Comparison of ENCODE assay signal across 8 cellular contexts in genomic region chr22:50562523-50563409, GRCh38. TPM values are rescaled to one million over a fixed set of nuclear protein-coding genes. Genes with fewer than 3 reads are reported as not detected.
DNase-seq lines count a peak whose midpoint lies in the region; ATAC-seq, FAIRE-seq and TF ChIP-seq lines count a peak whose summit lies in the region.

Gene SYCE3 (minus strand): TSS chr22:50562919. CDS start chr22:50556405, 6,514 bp downstream.

- in situ Hi-C loops in HepG2 (cut with HindIII; ENCODE audit: extremely low pct_ligation_motif_present, low pct_unique_long_range_greater_than_20kb) = no loop called here

- POLR2A ChIA-PET in activated CD4-positive, alpha-beta T cell treated with anti-CD3 and anti-CD28 coated beads, Interleukin-2, amount 10 ng/mL, durations not matched to agents 7 days and 5 days (lab: Charles Lee) = interaction anchor here (0.6 to 1.3 kb wide), 4 partner anchors 12 to 57 kb away, joined by 3 to 4 read pairs (median 4); partner anchors contain the start of gene SCO2
- POLR2A ChIA-PET in HepG2 (lab: Yijun Ruan, JAX) = interaction anchor here (0.7 to 2.9 kb wide), 18 partner anchors 12 to 319 kb away, joined by 3 to 36 read pairs (median 6); partner anchors contain the start of genes CHKB, CPT1B, KLHDC7B and LMF2

- peak within 1 kb of the TSS; percentile 64 for H3K9ac ChIP-seq in HepG2 (ENCODE audit: insufficient read depth, low read depth, low read length)

- DNase-seq in C1 segment of cervical spinal cord (lab: John Stamatoyannopoulos, UW) = peak; percentile 23 to 96 (median 90)
- peak; percentile 87 to 97 for DNase-seq in NCI-H526 (lab: John Stamatoyannopoulos, UW)
- peak; percentile 97 for DNase-seq in activated CD4-positive, alpha-beta T cell treated with anti-CD3 and anti-CD28 coated beads, Interleukin-2, amount 10 ng/mL, durations not matched to agents 7 days and 5 days
- peak; percentile 88 for DNase-seq in dedifferentiated amniotic fluid mesenchymal stem cell (ENCODE audit: extremely low spot score)
- DNase-seq in HepG2 (ENCODE audit: low spot score) = peak; percentile 92
- DNase-seq in stimulated activated CD4-positive, alpha-beta T cell treated with anti-CD3 and anti-CD28 coated beads, Interleukin-4, amount 100 ng/mL, for 1 hour = peak; percentile 98

- intact Hi-C loops in HepG2 (cut with micrococcal nuclease; ENCODE audit: unreplicated experiment) = loop anchor here (5.0 kb wide), 1 partner anchor 35 kb away; the partner anchor contains the start of gene SCO2

- no peaks in the 10 kb centered on the region for H3K36me3 ChIP-seq in HepG2 (replicated peaks in 1 of 2; ENCODE audit: control insufficient read depth in 1 of 2, insufficient read depth in 2 of 2, low read length in 2 of 2)

- peak; percentile 98 for ATAC-seq in GM19324 (IDR thresholded peaks at IDR 0.05; ENCODE audit: low FRiP score, unreplicated experiment)
- peak; percentile 91 for ATAC-seq in HG03460 (IDR thresholded peaks at IDR 0.05; ENCODE audit: unreplicated experiment)
- peak; percentile 95 for ATAC-seq in HepG2

- no peaks in the 10 kb centered on the region for H3K9me3 ChIP-seq in HepG2 (ENCODE audit: low read length)

- TF ChIP-seq POLR2A in HepG2 (IDR thresholded peaks at IDR 0.05; ENCODE audit: insufficient read depth in 1 of 2, low read depth in 2 of 2, low read length in 2 of 2) = peak; percentile 31 to 86; a peak in 2 of 4 replicates

- peaks cover 15% of the 10 kb centered on the region for H3K27me3 Mint-ChIP-seq in activated CD4-positive, alpha-beta T cell treated with anti-CD3 and anti-CD28 coated beads, Interleukin-2, amount 10 ng/mL, durations not matched to agents 7 days and 5 days

- no peaks in the 10 kb centered on the region for H4K20me1 ChIP-seq in HepG2 (ENCODE audit: insufficient read depth, low read length)

- WGBS in HepG2 (ENCODE audit: low lambda C conversion rate) = 27% methylated on average over 27 of the region's 61 CpGs

- TF ChIP-seq EP300 in HepG2 (IDR thresholded peaks at IDR 0.05; ENCODE audit: low read depth in 2 of 2, low read length in 2 of 2) (no peak), HepG2 (CRISPR knock-in tag; IDR thresholded peaks at IDR 0.05; ENCODE audit: borderline replicate concordance) (no peak)

- peaks cover 0 to 22% of the 10 kb centered on the region in 2 experiments; a peak in 2 of 5 replicates for H3K27me3 ChIP-seq in HepG2 (ENCODE audit: control insufficient read depth in 1 of 2, insufficient read depth in 2 of 2, low read length in 2 of 2)

- peaks cover 3% of the 10 kb centered on the region for H3K36me3 Mint-ChIP-seq in activated CD4-positive, alpha-beta T cell treated with anti-CD3 and anti-CD28 coated beads, Interleukin-2, amount 10 ng/mL, durations not matched to agents 7 days and 5 days (ENCODE audit: low read depth)

- TSS peak; percentile 83 for BruUV-seq in HepG2 (replicated peaks; lab: Mats Ljungman, UMichigan)

- peak within 1 kb of the TSS; percentile 89 for H3K4me2 ChIP-seq in HepG2 (ENCODE audit: low read depth, low read length)

- no peaks in the 10 kb centered on the region for H3K9me3 Mint-ChIP-seq in activated CD4-positive, alpha-beta T cell treated with anti-CD3 and anti-CD28 coated beads, Interleukin-2, amount 10 ng/mL, durations not matched to agents 7 days and 5 days

- H3K27ac Mint-ChIP-seq in activated CD4-positive, alpha-beta T cell treated with anti-CD3 and anti-CD28 coated beads, Interleukin-2, amount 10 ng/mL, durations not matched to agents 7 days and 5 days = peak within 1 kb of the TSS; percentile 85

- TF ChIP-seq RAD21 in HepG2 (CRISPR knock-in tag; IDR thresholded peaks at IDR 0.05) = peak; percentile 90

- peak within 1 kb of the TSS; percentile 55 for H3K27ac ChIP-seq in HepG2 (ENCODE audit: extremely low read length, insufficient read depth, low read length)

- TF ChIP-seq CTCF in HepG2 (CRISPR knock-in tag; IDR thresholded peaks at IDR 0.05) = peak; percentile 95

- peak within 1 kb of the TSS; percentile 80 for H3K4me3 Mint-ChIP-seq in activated CD4-positive, alpha-beta T cell treated with anti-CD3 and anti-CD28 coated beads, Interleukin-2, amount 10 ng/mL, durations not matched to agents 7 days and 5 days

- H3K4me1 ChIP-seq in HepG2 (ENCODE audit: insufficient read depth, low read length) = peaks cover 12% of the 10 kb centered on the region

- CTCF ChIA-PET in activated CD4-positive, alpha-beta T cell treated with anti-CD3 and anti-CD28 coated beads, Interleukin-2, amount 10 ng/mL, durations not matched to agents 7 days and 5 days (lab: Charles Lee) = interaction anchor here (0.6 to 4.9 kb wide), 25 partner anchors 9 to 318 kb away, joined by 3 to 74 read pairs (median 4); partner anchors contain the start of genes CHKB, CPT1B, KLHDC7B and SCO2
- CTCF ChIA-PET in HepG2 (lab: Yijun Ruan, JAX; ENCODE audit: low intra/inter-chr PET ratio, low total read pairs) = interaction anchor here (1.2 kb wide), 1 partner anchor 51 kb away, joined by 3 read pairs; no protein-coding TSS in a partner anchor

- H3K79me2 ChIP-seq in HepG2 (ENCODE audit: insufficient read depth, low read length) = no peaks in the 10 kb centered on the region

- FAIRE-seq in HepG2 (lab: Jason Lieb, UNC) = peak; percentile 87

- H3K4me3 ChIP-seq in HepG2 (replicated peaks in 1 of 3; ENCODE audit: insufficient read depth in 1 of 3, low read depth in 2 of 3, low read length in 3 of 3) = peak within 1 kb of the TSS; percentile 68 to 85 (median 71)

- no peak within 1 kb of the TSS for H2AFZ ChIP-seq in HepG2 (ENCODE audit: low read length)

- H3K4me1 Mint-ChIP-seq in activated CD4-positive, alpha-beta T cell treated with anti-CD3 and anti-CD28 coated beads, Interleukin-2, amount 10 ng/mL, durations not matched to agents 7 days and 5 days = peaks cover 24% of the 10 kb centered on the region

TF ChIP-seq in HepG2, 621 proteins besides CTCF, POLR2A, EP300 and RAD21 (continues in another document):
- no peak; a peak in 1 of 4 replicates for TF ChIP-seq KLF16 (CRISPR knock-in tag; IDR thresholded peaks at IDR 0.05)
- TF ChIP-seq FLYWCH1 (CRISPR knock-in tag; IDR thresholded peaks at IDR 0.05) = no peak
- TF ChIP-seq FOXP4 (CRISPR knock-in tag; IDR thresholded peaks at IDR 0.05) = peak; percentile 12; the same call in 1 of the 2 replicates
- TF ChIP-seq SP5 (CRISPR knock-in tag; IDR thresholded peaks at IDR 0.05; ENCODE audit: borderline replicate concordance, low read depth) = peak; percentile 78
- TF ChIP-seq SIN3A (IDR thresholded peaks at IDR 0.05; ENCODE audit: borderline replicate concordance, low read depth, low read length) = peak; percentile 77; the same call in 1 of the 2 replicates
- TF ChIP-seq NAIF1 (CRISPR knock-in tag; IDR thresholded peaks at IDR 0.05; ENCODE audit: borderline replicate concordance) = no peak
- TF ChIP-seq ZNF207 (IDR thresholded peaks at IDR 0.05; ENCODE audit: borderline replicate concordance) = no peak
- TF ChIP-seq ZSCAN9 (CRISPR knock-in tag; IDR thresholded peaks at IDR 0.05; ENCODE audit: borderline replicate concordance) = no peak; the same call in 1 of the 2 replicates
- no peak for TF ChIP-seq ZNF839 (CRISPR knock-in tag; IDR thresholded peaks at IDR 0.05; ENCODE audit: borderline replicate concordance)
- no peak for TF ChIP-seq HNF4A (CRISPR knock-in tag; IDR thresholded peaks at IDR 0.05)
- TF ChIP-seq CREB1 (IDR thresholded peaks at IDR 0.05) = peak; percentile 30
- TF ChIP-seq CREB1 (CRISPR knock-in tag; IDR thresholded peaks at IDR 0.05) = peak; percentile 56; the same call in 1 of the 2 replicates
- peak; percentile 95 for TF ChIP-seq GABPB1 (CRISPR knock-in tag; IDR thresholded peaks at IDR 0.05)
- TF ChIP-seq ZNF713 (CRISPR knock-in tag; IDR thresholded peaks at IDR 0.05) = no peak

RNA-seq across cellular contexts. Expression of gene SYCE3, which starts in this region (rescaled TPM):
- total RNA-seq in activated CD4-positive, alpha-beta T cell treated with anti-CD3 and anti-CD28 coated beads, Interleukin-2, amount 10 ng/mL, durations not matched to agents 7 days and 5 days = under 1 TPM in 1 of 2 experiments, not detected in 1; 0.87 TPM
- not detected in 2 replicates for total RNA-seq in HepG2 (2016; rRNA removed; fragmentation: Illumina TruSeq; extraction: Trizol)
- total RNA-seq in HepG2 (2016; cell fraction: cytosol; rRNA removed; fragmentation: Illumina TruSeq; extraction: Trizol; ENCODE audit: low read depth) = not detected in 2 replicates
- not detected in 2 replicates for total RNA-seq in HepG2 (2016; cell fraction: insoluble cytoplasmic fraction; rRNA removed; fragmentation: Illumina TruSeq; extraction: Trizol)
- not detected in 2 replicates for total RNA-seq in HepG2 (2016; cell fraction: membrane; rRNA removed; fragmentation: Illumina TruSeq; extraction: Trizol)
- not detected in 2 replicates for total RNA-seq in HepG2 (2016; cell fraction: nucleus; rRNA removed; fragmentation: Illumina TruSeq; extraction: Trizol)
- 0.29 TPM in 1 of 2 replicates, not detected in the other for polyA plus RNA-seq in HepG2 (2011; rRNA removed)
- 0.27 TPM in 1 of 2 replicates, not detected in the other for polyA plus RNA-seq in HepG2 (2011; cell fraction: cytosol; rRNA removed)
- polyA plus RNA-seq in HepG2 (2011; cell fraction: nucleus; rRNA removed) = not detected in 2 replicates
- not detected in 2 replicates for polyA plus RNA-seq in HepG2 (2012)
- not detected in 2 replicates for polyA plus RNA-seq in HepG2 (2016; cell fraction: cytosol; fragmentation: Illumina TruSeq; extraction: Trizol; ENCODE audit: low read depth)
- polyA plus RNA-seq in HepG2 (2016; cell fraction: insoluble cytoplasmic fraction; fragmentation: Illumina TruSeq; extraction: Trizol; ENCODE audit: low read depth) = not detected in 2 replicates
- not detected in 2 replicates for polyA plus RNA-seq in HepG2 (2016; cell fraction: membrane; fragmentation: Illumina TruSeq; extraction: Trizol; ENCODE audit: low read depth)
- polyA plus RNA-seq in HepG2 (2016; cell fraction: nucleus; fragmentation: Illumina TruSeq; extraction: Trizol; ENCODE audit: insufficient read depth, low read depth) = not detected in 2 replicates
- polyA minus RNA-seq in HepG2 (2011; rRNA and poly(A)+ RNA removed; ENCODE audit: low replicate concordance) = not detected in 2 replicates
- not detected in 2 replicates for polyA minus RNA-seq in HepG2 (2011; cell fraction: cytosol; rRNA and poly(A)+ RNA removed)
- not detected in 2 replicates for polyA minus RNA-seq in HepG2 (2011; cell fraction: nucleus; rRNA and poly(A)+ RNA removed)

Comparison
In these comparisons a context has a peak if more than half of its experiments do, and no peak if none do; other contexts are left out.
1. Peak in every context shown above with its lines: DNase-seq, ATAC-seq, H3K4me3 ChIP-seq and H3K27ac ChIP-seq.
2. Peak in DNase-seq in activated CD4-positive, alpha-beta T cell treated with anti-CD3 and anti-CD28 coated beads, Interleukin-2, amount 10 ng/mL, durations not matched to agents 7 days and 5 days; RNA of the gene not detected or under 1 TPM.
3. Peak in DNase-seq, ATAC-seq, H3K4me3 ChIP-seq, H3K27ac ChIP-seq, H3K9ac ChIP-seq and H3K4me2 ChIP-seq in HepG2; RNA of the gene not detected or under 1 TPM.